Comparison of ENCODE assay signal across 8 cellular contexts in genomic region chr2:105873721-105874120, GRCh38.
DNase-seq lines count a peak whose midpoint lies in the region; ATAC-seq and TF ChIP-seq lines count a peak whose summit lies in the region.

No MANE protein-coding gene starts in this region.

- peak; percentile 88 for ATAC-seq in HG03520 (IDR thresholded peaks at IDR 0.05; ENCODE audit: unreplicated experiment)

- TF ChIP-seq CTCF in GM20000 (IDR thresholded peaks at IDR 0.05; ENCODE audit: extremely low read depth, missing control alignments): no peak

- peak; percentile 42 for DNase-seq in COLO668 (lab: John Stamatoyannopoulos, UW; ENCODE audit: unreplicated experiment)
- peak; percentile 94 for DNase-seq in GM20000 (ENCODE audit: low spot score)
- DNase-seq in activated CD8-positive, alpha-beta memory T cell treated with anti-CD3 and anti-CD28 coated beads, Interleukin-2, amount 50 U/mL, for 24 hours (ENCODE audit: extremely low read depth): peak; percentile 47
- peak; percentile 92 for DNase-seq in iris pigment epithelial cell (ENCODE audit: low read depth)
- peak; percentile 66 to 80 for DNase-seq in stimulated activated CD8-positive, alpha-beta memory T cell treated with anti-CD3 and anti-CD28 coated beads, Interleukin-7, amount 100 ng/mL, for 48 hours (ENCODE audit: extremely low read depth in 1 of 2, low read depth in 1 of 2)
- no peak for DNase-seq in NCI-H1417 treated with DMSO at 0.1 percent for 48 hours (lab: John Stamatoyannopoulos, UW)
- DNase-seq in NCI-H1048 (lab: John Stamatoyannopoulos, UW): no peak

Comparison
In these comparisons a context has a peak if more than half of its experiments do, and no peak if none do; other contexts are left out.
1. DNase-seq: peak in COLO668 (single experiment), GM20000 (single experiment), activated CD8-positive, alpha-beta memory T cell treated with anti-CD3 and anti-CD28 coated beads, Interleukin-2, amount 50 U/mL, for 24 hours (single experiment), iris pigment epithelial cell (single experiment) and stimulated activated CD8-positive, alpha-beta memory T cell treated with anti-CD3 and anti-CD28 coated beads, Interleukin-7, amount 100 ng/mL, for 48 hours (2 of 2); none in NCI-H1417 treated with DMSO at 0.1 percent for 48 hours (single experiment) and NCI-H1048 (single experiment).